Comparison of ENCODE assay signal across 10 cellular contexts in the genomic region with DNA sequence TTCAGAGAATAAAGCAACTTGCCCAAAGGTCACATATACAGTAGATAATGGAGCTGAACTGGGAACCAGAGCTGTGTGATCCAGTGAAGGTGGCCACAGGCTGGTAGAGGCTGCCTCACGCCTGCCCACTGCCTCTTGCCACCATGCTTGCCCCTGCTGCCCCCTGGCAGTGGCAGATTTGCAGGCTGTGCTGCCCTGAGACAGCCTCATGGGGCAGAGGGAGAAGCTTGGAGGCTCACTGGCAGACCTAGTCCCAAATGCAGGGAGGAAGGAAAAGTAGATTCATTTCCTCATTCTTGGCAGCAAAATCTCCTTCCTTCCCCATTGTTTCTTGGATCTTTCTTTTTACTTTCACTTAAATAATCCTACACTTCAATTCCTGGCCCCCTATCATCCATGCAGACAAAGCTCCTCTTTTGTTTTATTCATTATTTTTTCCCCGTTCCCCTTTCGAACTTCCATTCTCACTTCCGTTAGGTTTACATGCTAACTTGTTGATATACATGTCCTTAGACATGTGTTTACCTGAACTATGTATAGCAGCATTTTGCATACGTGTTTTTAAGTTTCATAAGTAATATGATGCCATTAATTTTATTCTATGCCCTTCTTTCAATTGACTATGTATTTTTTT.
DNase-seq lines count a peak whose midpoint lies in the region; ATAC-seq and TF ChIP-seq lines count a peak whose summit lies in the region.
"Had no signal": no experiment of that assay in that cellular context is flagged by ENCODE, and none has a peak within 500 bp of the region (broad histone marks: within the 10 kb centered on the region; RNA-seq: fewer than 3 reads in every experiment).

No MANE protein-coding gene starts in this region.

- H3K9me3 Mint-ChIP-seq in GM23338, result no peaks in the 10 kb centered on the region
- no peaks in the 10 kb centered on the region for H3K9me3 Mint-ChIP-seq in stimulated activated naive B cell treated with anti-CD40 and anti-IgM and Interleukin-4, amounts not matched to agents 10 μg/mL and 1 μg/mL and 100 μg/mL, for 72 hours

- H3K4me3 Mint-ChIP-seq in GM23338, result no peak overlapping the region
- H3K4me3 Mint-ChIP-seq in stimulated activated naive B cell treated with anti-CD40 and anti-IgM and Interleukin-4, amounts not matched to agents 10 μg/mL and 1 μg/mL and 100 μg/mL, for 72 hours, result peak overlapping the region; percentile 7 to 14

- H3K9me2 ChIP-seq in GM23338 (ENCODE audit: insufficient read depth) (no peaks in the 10 kb centered on the region), PC-9 (ENCODE audit: insufficient read depth) (no peaks in the 10 kb centered on the region)

- H3K36me3 ChIP-seq in GM23338 (ENCODE audit: insufficient read depth) (no peaks in the 10 kb centered on the region), PC-9 (ENCODE audit: low read depth) (no peaks in the 10 kb centered on the region), esophagus squamous epithelium (no peaks in the 10 kb centered on the region)
- H3K36me3 ChIP-seq: vagina had no signal

- H3K9me3 ChIP-seq in PC-9 (ENCODE audit: insufficient read depth, low read depth), result no peaks in the 10 kb centered on the region
- H3K9me3 ChIP-seq in esophagus squamous epithelium, result no peaks in the 10 kb centered on the region
- H3K9me3 ChIP-seq: vagina had no signal

- 44 to 52% methylated on average over 5 of the region's 5 CpGs for WGBS in esophagus squamous epithelium, 2 donors

- no peak overlapping the region for H3K4me2 ChIP-seq in GM23338
- 0 out of 2 replicates have a peak overlapping the region, but pooled peaks have one; percentile 3 for H3K4me2 ChIP-seq in PC-9

- ATAC-seq in GM23338, result peak; percentile 42; the same call in 2 of the 3 replicates
- peak in 1 of 2 donors; percentile 1 for ATAC-seq in stimulated activated naive B cell treated with anti-CD40 and anti-IgM and Interleukin-4, amounts not matched to agents 10 μg/mL and 1 μg/mL and 100 μg/mL, for 72 hours (replicated peaks)
- ATAC-seq in GM18517 (IDR thresholded peaks at IDR 0.05; ENCODE audit: unreplicated experiment), result no peak
- no peak for ATAC-seq in HG02623 (IDR thresholded peaks at IDR 0.05; ENCODE audit: unreplicated experiment)

- no peaks in the 10 kb centered on the region for H3F3A ChIP-seq in GM23338 (replicated peaks; ENCODE audit: low read depth)
- peaks cover 21% of the 10 kb centered on the region for H3F3A ChIP-seq in PC-9 (ENCODE audit: insufficient read depth, low read depth)

- H3K27me3 ChIP-seq in GM23338 (ENCODE audit: insufficient read depth), result no peaks in the 10 kb centered on the region
- H3K27me3 ChIP-seq in PC-9 (ENCODE audit: insufficient read depth, low read depth), result no peaks in the 10 kb centered on the region
- H3K27me3 ChIP-seq in esophagus squamous epithelium, result no peaks in the 10 kb centered on the region
- H3K27me3 ChIP-seq: vagina had no signal

- DNase-seq in GM23338 (ENCODE audit: low spot score) (no peak), PC-9 (no peak), esophagus squamous epithelium (lab: John Stamatoyannopoulos, UW) (no peak), NCI-H1105 (lab: John Stamatoyannopoulos, UW) (no peak)
- no peak for DNase-seq in stimulated activated naive B cell treated with anti-CD40 and anti-IgM and Interleukin-4, amounts not matched to agents 10 μg/mL and 1 μg/mL and 100 μg/mL, for 72 hours
- DNase-seq: DMS153, NCI-H187 treated with DMSO at 0.1 percent for 48 hours had no signal

- H3K27me3 Mint-ChIP-seq in GM23338 (ENCODE audit: insufficient read depth, low read depth, poor library complexity), result peaks cover 12% of the 10 kb centered on the region
- no peaks in the 10 kb centered on the region for H3K27me3 Mint-ChIP-seq in stimulated activated naive B cell treated with anti-CD40 and anti-IgM and Interleukin-4, amounts not matched to agents 10 μg/mL and 1 μg/mL and 100 μg/mL, for 72 hours

- POLR2A ChIA-PET in PC-9 (lab: Charles Lee; ENCODE audit: unreplicated experiment), result interaction anchor here (0.5 kb wide), 1 partner anchor 25 kb away, joined by 3 read pairs; no protein-coding TSS in a partner anchor

- no peak for TF ChIP-seq POLR2A in esophagus squamous epithelium (IDR thresholded peaks at IDR 0.05)

- TF ChIP-seq CTCF in GM23338 (conservative IDR thresholded peaks at IDR 0.05; ENCODE audit: low read depth in 2 of 2) (peak in 1 of 2 experiments; percentile 18; a peak in 1 of 4 replicates), PC-9 (conservative IDR thresholded peaks at IDR 0.05) (no peak), esophagus squamous epithelium (IDR thresholded peaks at IDR 0.05) (peak in 1 of 6 experiments; percentile 10)

- H3K27ac Mint-ChIP-seq in GM23338, result no peak overlapping the region
- peak overlapping the region; percentile 33 for H3K27ac Mint-ChIP-seq in stimulated activated naive B cell treated with anti-CD40 and anti-IgM and Interleukin-4, amounts not matched to agents 10 μg/mL and 1 μg/mL and 100 μg/mL, for 72 hours

- H3K27ac ChIP-seq in GM23338 (ENCODE audit: low read depth) (no peak overlapping the region), PC-9 (no peak overlapping the region; the same call in 1 of the 2 replicates), esophagus squamous epithelium (peak overlapping the region; percentile 67 to 76 (median 70))
- H3K27ac ChIP-seq: vagina had no signal

- H4K20me1 ChIP-seq in GM23338 (replicated peaks; ENCODE audit: insufficient read depth) (no peaks in the 10 kb centered on the region), PC-9 (ENCODE audit: insufficient read depth) (no peaks in the 10 kb centered on the region)

- intact Hi-C loops in PC-9 (cut with micrococcal nuclease; ENCODE audit: unreplicated experiment) (loop anchor here (5.0 kb wide), 2 partner anchors 226 to 431 kb away; a partner anchor contains a TSS), esophagus squamous epithelium (cut with DNase I) (no loop called here)

- no TSS peak for BruUV-seq in PC-9 (replicated peaks; lab: Mats Ljungman, UMichigan)

- H2AFZ ChIP-seq in GM23338, result no peak overlapping the region
- H2AFZ ChIP-seq in PC-9, result no peak overlapping the region

- peaks cover 5% of the 10 kb centered on the region; the same call in 1 of the 2 replicates for H3K4me1 ChIP-seq in GM23338 (ENCODE audit: insufficient read depth)
- peaks cover 42% of the 10 kb centered on the region for H3K4me1 ChIP-seq in PC-9 (replicated peaks; ENCODE audit: insufficient read depth)
- peaks cover 28 to 87% (median 33%) of the 10 kb centered on the region in 3 donors for H3K4me1 ChIP-seq in esophagus squamous epithelium

- H3K79me2 ChIP-seq in GM23338 (replicated peaks; ENCODE audit: insufficient read depth) (no peaks in the 10 kb centered on the region), PC-9 (ENCODE audit: low read depth) (no peaks in the 10 kb centered on the region)

- H3K4me3 ChIP-seq in GM23338, result no peak overlapping the region
- H3K4me3 ChIP-seq in PC-9, result no peak overlapping the region
- H3K4me3 ChIP-seq in esophagus squamous epithelium, result no peak overlapping the region
- H3K4me3 ChIP-seq: vagina had no signal

- H3K4me1 Mint-ChIP-seq in GM23338, result peaks cover 15% of the 10 kb centered on the region; the same call in 2 of the 3 replicates
- H3K4me1 Mint-ChIP-seq in stimulated activated naive B cell treated with anti-CD40 and anti-IgM and Interleukin-4, amounts not matched to agents 10 μg/mL and 1 μg/mL and 100 μg/mL, for 72 hours, result peaks cover 54 to 80% of the 10 kb centered on the region in 2 donors

- H3K36me3 Mint-ChIP-seq in GM23338 (ENCODE audit: low read depth), result no peaks in the 10 kb centered on the region
- H3K36me3 Mint-ChIP-seq in stimulated activated naive B cell treated with anti-CD40 and anti-IgM and Interleukin-4, amounts not matched to agents 10 μg/mL and 1 μg/mL and 100 μg/mL, for 72 hours, result peaks cover 2 to 4% of the 10 kb centered on the region in 2 donors

- CTCF ChIA-PET in PC-9 (lab: Charles Lee), result interaction anchor here (3.1 kb wide), 1 partner anchor 38 kb away, joined by 17 read pairs; no protein-coding TSS in a partner anchor

TF ChIP-seq in GM23338, 12 proteins besides CTCF, POLR2A, EP300 and RAD21 (continues in another document):
- TF ChIP-seq EZH2 (IDR thresholded peaks at IDR 0.05; ENCODE audit: low read depth, unreplicated experiment) (no peak), STAT1 (IDR thresholded peaks at IDR 0.05; ENCODE audit: unreplicated experiment) (no peak), POLR2AphosphoS5 (IDR thresholded peaks at IDR 0.05; ENCODE audit: low read depth) (no peak), NANOG (IDR thresholded peaks at IDR 0.05; ENCODE audit: borderline replicate concordance) (no peak), ZNF331 (CRISPR knock-in tag; IDR thresholded peaks at IDR 0.05; ENCODE audit: low read depth) (no peak), EZH2phosphoT487 (IDR thresholded peaks at IDR 0.05; ENCODE audit: unreplicated experiment) (no peak)
- TF ChIP-seq, protein P1, sequence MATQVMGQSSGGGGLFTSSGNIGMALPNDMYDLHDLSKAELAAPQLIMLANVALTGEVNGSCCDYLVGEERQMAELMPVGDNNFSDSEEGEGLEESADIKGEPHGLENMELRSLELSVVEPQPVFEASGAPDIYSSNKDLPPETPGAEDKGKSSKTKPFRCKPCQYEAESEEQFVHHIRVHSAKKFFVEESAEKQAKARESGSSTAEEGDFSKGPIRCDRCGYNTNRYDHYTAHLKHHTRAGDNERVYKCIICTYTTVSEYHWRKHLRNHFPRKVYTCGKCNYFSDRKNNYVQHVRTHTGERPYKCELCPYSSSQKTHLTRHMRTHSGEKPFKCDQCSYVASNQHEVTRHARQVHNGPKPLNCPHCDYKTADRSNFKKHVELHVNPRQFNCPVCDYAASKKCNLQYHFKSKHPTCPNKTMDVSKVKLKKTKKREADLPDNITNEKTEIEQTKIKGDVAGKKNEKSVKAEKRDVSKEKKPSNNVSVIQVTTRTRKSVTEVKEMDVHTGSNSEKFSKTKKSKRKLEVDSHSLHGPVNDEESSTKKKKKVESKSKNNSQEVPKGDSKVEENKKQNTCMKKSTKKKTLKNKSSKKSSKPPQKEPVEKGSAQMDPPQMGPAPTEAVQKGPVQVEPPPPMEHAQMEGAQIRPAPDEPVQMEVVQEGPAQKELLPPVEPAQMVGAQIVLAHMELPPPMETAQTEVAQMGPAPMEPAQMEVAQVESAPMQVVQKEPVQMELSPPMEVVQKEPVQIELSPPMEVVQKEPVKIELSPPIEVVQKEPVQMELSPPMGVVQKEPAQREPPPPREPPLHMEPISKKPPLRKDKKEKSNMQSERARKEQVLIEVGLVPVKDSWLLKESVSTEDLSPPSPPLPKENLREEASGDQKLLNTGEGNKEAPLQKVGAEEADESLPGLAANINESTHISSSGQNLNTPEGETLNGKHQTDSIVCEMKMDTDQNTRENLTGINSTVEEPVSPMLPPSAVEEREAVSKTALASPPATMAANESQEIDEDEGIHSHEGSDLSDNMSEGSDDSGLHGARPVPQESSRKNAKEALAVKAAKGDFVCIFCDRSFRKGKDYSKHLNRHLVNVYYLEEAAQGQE (IDR thresholded peaks at IDR 0.05; ENCODE audit: unreplicated experiment), result no peak

Comparison
In these comparisons a context has a peak if more than half of its experiments do, and no peak if none do; other contexts are left out.
1. H3K27ac ChIP-seq: peak in esophagus squamous epithelium (4 of 4); none in GM23338 (single experiment) and PC-9 (single experiment).